17 cellular contexts compared by ENCODE assay signal in genomic region chr18:45539383-45539960, GRCh38.
DNase-seq lines count a peak whose midpoint lies in the region; ATAC-seq and TF ChIP-seq lines count a peak whose summit lies in the region.
"Had no signal": no experiment of that assay in that cellular context is flagged by ENCODE, and none has a peak within 500 bp of the region (broad histone marks: within the 10 kb centered on the region; RNA-seq: fewer than 3 reads in every experiment).

No MANE protein-coding gene starts in this region.

- H3K9me3 ChIP-seq in HEK293 (ENCODE audit: control insufficient read depth, insufficient read depth, low read depth, low read length): no peaks in the 10 kb centered on the region; the same call in 1 of the 2 replicates
- no peaks in the 10 kb centered on the region for H3K9me3 ChIP-seq in uterus
- H3K9me3 ChIP-seq: A549, Caco-2 had no signal

- POLR2A ChIA-PET in HEK293 (lab: Yijun Ruan, JAX): no interaction called here

- H3K36me3 ChIP-seq in HEK293 (ENCODE audit: control insufficient read depth in 2 of 2, insufficient read depth in 1 of 2, low read length in 2 of 2) (no peaks in the 10 kb centered on the region), uterus (no peaks in the 10 kb centered on the region)
- H3K36me3 ChIP-seq: BLaER1 had no signal

- ATAC-seq in HG02798 (IDR thresholded peaks at IDR 0.05; ENCODE audit: poor library complexity, unreplicated experiment): no peak
- ATAC-seq: A549 had no signal

- CTCF ChIA-PET in HEK293 (lab: Yijun Ruan, JAX): no interaction called here

- DNase-seq in fibroblast of villous mesenchyme (ENCODE audit: low read depth) (peak; percentile 26), uterus (no peak), kidney tubule cell (ENCODE audit: low spot score) (no peak), HUDEP-2 (lab: John Stamatoyannopoulos, UW; ENCODE audit: unreplicated experiment in 76 of 76) (no peak)
- no peak for DNase-seq in activated CD4-positive, alpha-beta T cell treated with anti-CD3 and anti-CD28 coated beads, Interleukin-2, amount 50 U/mL, for 4 hours
- DNase-seq: AML-193; Caco-2; CD8-positive, alpha-beta memory T cell; DND-41; GF-D8 had no signal

- peaks cover 4% of the 10 kb centered on the region for H3K27me3 Mint-ChIP-seq in nephron (ENCODE audit: low read depth)

- no peak overlapping the region for H3K4me3 Mint-ChIP-seq in nephron
- H3K4me3 Mint-ChIP-seq: CD8-positive, alpha-beta memory T cell; GM23338 had no signal

- TF ChIP-seq POLR2A in uterus (IDR thresholded peaks at IDR 0.05): no peak

- TF ChIP-seq CTCF in HEK293 (tag by site-specific recombination; IDR thresholded peaks at IDR 0.05) (no peak), fibroblast of villous mesenchyme (IDR thresholded peaks at IDR 0.05; ENCODE audit: insufficient read depth, low read depth, low read length) (no peak), nephron (IDR thresholded peaks at IDR 0.05; ENCODE audit: unreplicated experiment in 3 of 3) (no peak), uterus (IDR thresholded peaks at IDR 0.05) (no peak)

- peaks cover 28% of the 10 kb centered on the region for H3K4me1 Mint-ChIP-seq in nephron
- H3K4me1 Mint-ChIP-seq: CD8-positive, alpha-beta memory T cell had no signal

- H3K9me3 Mint-ChIP-seq in nephron: peaks cover 23% of the 10 kb centered on the region
- H3K9me3 Mint-ChIP-seq: GM23338 had no signal

- no peaks in the 10 kb centered on the region for H3K27me3 ChIP-seq in uterus
- H3K27me3 ChIP-seq: BLaER1 had no signal

- intact Hi-C loops in uterus (cut with DNase I; ENCODE audit: low total_unique reads): no loop called here

- H3K27ac ChIP-seq in HEK293 (ENCODE audit: extremely low read depth, low read depth, low read length) (no peak overlapping the region), uterus (peak overlapping the region; percentile 38 to 50)
- H3K27ac ChIP-seq: A549, BLaER1, KMS-11 had no signal

- H3K27ac Mint-ChIP-seq in nephron: peak overlapping the region; percentile 89 to 99 (median 94)

- H3K4me3 ChIP-seq in HEK293 (ENCODE audit: low read depth, low read length) (no peak overlapping the region), fibroblast of villous mesenchyme (ENCODE audit: low read depth, low read length) (no peak overlapping the region), uterus (no peak overlapping the region)
- H3K4me3 ChIP-seq: A549, BLaER1, GM23338 had no signal

- H3K36me3 Mint-ChIP-seq in nephron (ENCODE audit: low read depth): peaks cover 13% of the 10 kb centered on the region
- H3K36me3 Mint-ChIP-seq: CD8-positive, alpha-beta memory T cell had no signal

- H3K4me1 ChIP-seq in HEK293 (ENCODE audit: control insufficient read depth, insufficient read depth, low read length): no peaks in the 10 kb centered on the region
- H3K4me1 ChIP-seq in uterus: no peaks in the 10 kb centered on the region
- H3K4me1 ChIP-seq: A549 had no signal

TF ChIP-seq in HEK293, 187 proteins besides CTCF, POLR2A, EP300 and RAD21:
- TF ChIP-seq ZBTB21 (tag by site-specific recombination; IDR thresholded peaks at IDR 0.05) (no peak), PRDM6 (tag by site-specific recombination; IDR thresholded peaks at IDR 0.05) (0 out of 2 replicates have a peak, but pooled peaks have one; percentile 21), SP3 (tag by site-specific recombination; IDR thresholded peaks at IDR 0.05) (no peak), ZBTB8A (tag by site-specific recombination; IDR thresholded peaks at IDR 0.05) (0 out of 2 replicates have a peak, but pooled peaks have one; percentile 24), ZIC2 (tag by site-specific recombination; IDR thresholded peaks at IDR 0.05) (peak; percentile 82)
TF ChIP-seq in HEK293: peak in this region for 3.
